Comparison of ENCODE assay signal across 18 cellular contexts in genomic region chr14:68177728-68178127, GRCh38.
"Had no signal": no experiment of that assay in that cellular context is flagged by ENCODE, and none has a peak within 500 bp of the region (broad histone marks: within the 10 kb centered on the region; RNA-seq: fewer than 3 reads in every experiment).

No MANE protein-coding gene starts in this region.

- DNase-seq: activated CD4-positive, alpha-beta T cell treated with anti-CD3 and anti-CD28 coated beads, Interleukin-2, amount 50 U/mL, for 1 hour; activated CD8-positive, alpha-beta memory T cell treated with anti-CD3 and anti-CD28 coated beads, Interleukin-2, amount 50 U/mL, for 4 hours; activated effector memory CD4-positive, alpha-beta T cell treated with Interleukin-2 at 50 U/mL for 16 hours; activated naive CD4-positive, alpha-beta T cell treated with anti-CD3 and anti-CD28 coated beads, Interleukin-2, amount 10 ng/mL, durations not matched to agents 7 days and 5 days; activated naive CD8-positive, alpha-beta T cell treated with anti-CD3 and anti-CD28 coated beads, Interleukin-2, amount 50 U/mL, for 24 hours; activated T-cell treated with anti-CD3 and anti-CD28 coated beads, Interleukin-2, amount 50 U/mL, for 48 hours; anterior cingulate cortex; brain microvascular endothelial cell; colonic mucosa; right cardiac atrium; small intestine; stimulated activated CD4-positive, alpha-beta T cell treated with anti-CD3 and anti-CD28 coated beads, Interleukin-4, amount 100 ng/mL, for 1 hour; stimulated activated naive CD8-positive, alpha-beta T cell treated with anti-CD3 and anti-CD28 coated beads, Interleukin-15, amount 100 ng/mL, for 72 hours; upper lobe of right lung had no signal

- H3K4me3 ChIP-seq: colonic mucosa, lung, neural progenitor cell, upper lobe of right lung had no signal

- H3K27ac ChIP-seq: brain microvascular endothelial cell, colonic mucosa, neural progenitor cell, upper lobe of right lung had no signal

- H3K36me3 ChIP-seq: brain microvascular endothelial cell, colonic mucosa, neural progenitor cell, upper lobe of right lung had no signal

- H3K4me2 ChIP-seq: neural progenitor cell had no signal

- H3K9ac ChIP-seq: neural progenitor cell had no signal

- H3K27me3 ChIP-seq: brain microvascular endothelial cell, colonic mucosa, neural progenitor cell, upper lobe of right lung had no signal

- H2AFZ ChIP-seq: neural progenitor cell had no signal

- H3K4me1 ChIP-seq: upper lobe of right lung had no signal

- ATAC-seq: activated CD4-positive, CD25-positive, alpha-beta regulatory T cell treated with anti-CD3 and anti-CD28 coated beads, Interleukin-2, amount 50 U/mL, for 24 hours; activated naive CD8-positive, alpha-beta T cell treated with anti-CD3 and anti-CD28 coated beads, Interleukin-2, amount 50 U/mL, for 24 hours; left lobe of liver; right cardiac atrium; stimulated activated naive CD8-positive, alpha-beta T cell treated with anti-CD3 and anti-CD28 coated beads, Interleukin-15, amount 100 ng/mL, for 72 hours; upper lobe of right lung had no signal

- H3K9me3 ChIP-seq: colonic mucosa, upper lobe of right lung had no signal
